In genomic region chr2:203014456-203015199, GRCh38 we compare ENCODE assay signal across 8 cellular contexts. TPM values are rescaled to one million over a fixed set of nuclear protein-coding genes. Genes with fewer than 3 reads are reported as not detected.
DNase-seq lines count a peak whose midpoint lies in the region; ATAC-seq, FAIRE-seq and TF ChIP-seq lines count a peak whose summit lies in the region.

TSS of gene NBEAL1 (plus strand) at chr2:203014875. CDS start at chr2:203016385, 1,510 bp downstream.

- 0% methylated on average over 10 to 28 of the region's 59 CpGs for WGBS in esophagus squamous epithelium, 2 donors

- H3K36me3 ChIP-seq in KOPT-K1 (ENCODE audit: insufficient read depth, low read length) (no peaks in the 10 kb centered on the region), esophagus squamous epithelium (no peaks in the 10 kb centered on the region)

- FAIRE-seq in RCC 7860 (lab: Jason Lieb, UNC): peak; percentile 91

- peak; percentile 93 for DNase-seq in DMS79 (lab: John Stamatoyannopoulos, UW)
- DNase-seq in RCC 7860 (ENCODE audit: low spot score): peak; percentile 96
- DNase-seq in activated T-helper 1 cell treated with Interleukin-2 at 50 U/mL for 16 hours (ENCODE audit: low read depth): peak; percentile 95
- DNase-seq in esophagus squamous epithelium (lab: John Stamatoyannopoulos, UW): peak; percentile 83
- peak; percentile 99 for DNase-seq in myocyte (ENCODE audit: low read depth)
- peak; percentile 95 to 97 for DNase-seq in stimulated activated CD8-positive, alpha-beta memory T cell treated with anti-CD3 and anti-CD28 coated beads, Interleukin-7, amount 100 ng/mL, for 48 hours (ENCODE audit: extremely low read depth in 1 of 2, low read depth in 1 of 2)

- H3K4me1 ChIP-seq in esophagus squamous epithelium: peaks cover 13 to 54% (median 16%) of the 10 kb centered on the region in 3 donors

- no peak for TF ChIP-seq CTCF in esophagus squamous epithelium (IDR thresholded peaks at IDR 0.05)

- no peaks in the 10 kb centered on the region for H3K27me3 ChIP-seq in esophagus squamous epithelium

- ATAC-seq in GM21786 (IDR thresholded peaks at IDR 0.05; ENCODE audit: unreplicated experiment): peak; percentile 95

- intact Hi-C loops in esophagus squamous epithelium (cut with DNase I): no loop called here

- TF ChIP-seq POLR2A in esophagus squamous epithelium (IDR thresholded peaks at IDR 0.05): peak in 3 of 4 donors; percentile 10 to 88 (median 79)

- peak within 1 kb of the TSS; percentile 82 to 92 (median 88) for H3K4me3 ChIP-seq in esophagus squamous epithelium

- H3K27ac ChIP-seq in KOPT-K1 (ENCODE audit: low read depth, low read length, poor library complexity, severe bottlenecking): peak within 1 kb of the TSS; percentile 46
- H3K27ac ChIP-seq in esophagus squamous epithelium: peak within 1 kb of the TSS; percentile 95 to 98 (median 97)

- H3K9me3 ChIP-seq in KOPT-K1 (ENCODE audit: insufficient read depth, low read length, poor library complexity, severe bottlenecking) (no peaks in the 10 kb centered on the region), esophagus squamous epithelium (no peaks in the 10 kb centered on the region)

RNA-seq across cellular contexts. Expression of gene NBEAL1, which starts in this region (rescaled TPM):
- total RNA-seq in esophagus squamous epithelium (10 to 100 TPM; 22.7 to 31.2 (median 28.1) TPM), myocyte (22.5 and 24.8 TPM in 2 replicates)
- 4.6 TPM for polyA plus RNA-seq in myocyte (2012)

Comparison
In these comparisons a context has a peak if more than half of its experiments do, and no peak if none do; other contexts are left out.
1. Peak in every context shown above with its lines: DNase-seq, ATAC-seq, H3K4me3 ChIP-seq and H3K27ac ChIP-seq.